ENCODE assay signal across 1 cellular context in the genomic region with DNA sequence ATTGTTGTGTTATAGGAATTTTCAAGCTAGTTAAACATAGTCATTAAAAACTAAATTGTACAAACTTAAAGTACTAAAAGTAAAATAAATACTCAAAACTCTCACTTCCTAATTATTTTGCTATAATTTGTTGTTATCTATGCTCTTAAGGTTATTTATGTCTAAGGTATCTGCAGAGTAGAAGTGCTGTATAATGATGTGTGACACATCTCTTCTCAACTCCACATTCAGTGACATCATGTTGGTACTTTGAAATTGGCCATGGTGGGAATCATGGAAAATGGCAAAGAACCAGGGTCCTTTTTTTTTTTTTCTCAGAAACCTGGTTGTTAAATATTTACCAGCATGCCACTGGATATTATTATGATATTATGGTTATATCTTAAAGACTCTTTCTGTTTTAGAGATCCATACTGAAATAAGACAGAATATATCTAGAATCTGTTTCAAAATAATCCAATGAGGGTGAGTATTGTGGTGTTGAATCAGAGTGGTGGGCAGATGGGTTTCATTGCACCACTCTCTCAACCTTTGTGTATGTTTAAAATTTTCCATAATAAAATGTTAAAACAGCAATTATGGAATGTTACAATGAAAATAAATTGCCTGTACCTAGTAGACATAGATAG.
TF ChIP-seq lines count a peak whose summit lies in the region.

No MANE protein-coding gene starts in this region.

TF ChIP-seq in SK-N-SH treated with all-trans-retinoic acid at 6 μM for 48 hours, 23 proteins besides CTCF, POLR2A, EP300 and RAD21:
- TF ChIP-seq, protein P1, sequence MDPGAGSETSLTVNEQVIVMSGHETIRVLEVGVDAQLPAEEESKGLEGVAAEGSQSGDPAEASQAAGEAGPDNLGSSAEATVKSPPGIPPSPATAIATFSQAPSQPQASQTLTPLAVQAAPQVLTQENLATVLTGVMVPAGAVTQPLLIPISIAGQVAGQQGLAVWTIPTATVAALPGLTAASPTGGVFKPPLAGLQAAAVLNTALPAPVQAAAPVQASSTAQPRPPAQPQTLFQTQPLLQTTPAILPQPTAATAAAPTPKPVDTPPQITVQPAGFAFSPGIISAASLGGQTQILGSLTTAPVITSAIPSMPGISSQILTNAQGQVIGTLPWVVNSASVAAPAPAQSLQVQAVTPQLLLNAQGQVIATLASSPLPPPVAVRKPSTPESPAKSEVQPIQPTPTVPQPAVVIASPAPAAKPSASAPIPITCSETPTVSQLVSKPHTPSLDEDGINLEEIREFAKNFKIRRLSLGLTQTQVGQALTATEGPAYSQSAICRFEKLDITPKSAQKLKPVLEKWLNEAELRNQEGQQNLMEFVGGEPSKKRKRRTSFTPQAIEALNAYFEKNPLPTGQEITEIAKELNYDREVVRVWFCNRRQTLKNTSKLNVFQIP (CRISPR knock-in tag; IDR thresholded peaks at IDR 0.05; ENCODE audit: borderline replicate concordance, low read depth) = peak; percentile 66; the same call in 1 of the 2 replicates
- TF ChIP-seq, protein P2, sequence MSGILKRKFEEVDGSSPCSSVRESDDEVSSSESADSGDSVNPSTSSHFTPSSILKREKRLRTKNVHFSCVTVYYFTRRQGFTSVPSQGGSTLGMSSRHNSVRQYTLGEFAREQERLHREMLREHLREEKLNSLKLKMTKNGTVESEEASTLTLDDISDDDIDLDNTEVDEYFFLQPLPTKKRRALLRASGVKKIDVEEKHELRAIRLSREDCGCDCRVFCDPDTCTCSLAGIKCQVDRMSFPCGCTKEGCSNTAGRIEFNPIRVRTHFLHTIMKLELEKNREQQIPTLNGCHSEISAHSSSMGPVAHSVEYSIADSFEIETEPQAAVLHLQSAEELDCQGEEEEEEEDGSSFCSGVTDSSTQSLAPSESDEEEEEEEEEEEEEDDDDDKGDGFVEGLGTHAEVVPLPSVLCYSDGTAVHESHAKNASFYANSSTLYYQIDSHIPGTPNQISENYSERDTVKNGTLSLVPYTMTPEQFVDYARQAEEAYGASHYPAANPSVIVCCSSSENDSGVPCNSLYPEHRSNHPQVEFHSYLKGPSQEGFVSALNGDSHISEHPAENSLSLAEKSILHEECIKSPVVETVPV (CRISPR knock-in tag; IDR thresholded peaks at IDR 0.05) = no peak
